ENCODE assay signal across 7 cellular contexts in the genomic region with DNA sequence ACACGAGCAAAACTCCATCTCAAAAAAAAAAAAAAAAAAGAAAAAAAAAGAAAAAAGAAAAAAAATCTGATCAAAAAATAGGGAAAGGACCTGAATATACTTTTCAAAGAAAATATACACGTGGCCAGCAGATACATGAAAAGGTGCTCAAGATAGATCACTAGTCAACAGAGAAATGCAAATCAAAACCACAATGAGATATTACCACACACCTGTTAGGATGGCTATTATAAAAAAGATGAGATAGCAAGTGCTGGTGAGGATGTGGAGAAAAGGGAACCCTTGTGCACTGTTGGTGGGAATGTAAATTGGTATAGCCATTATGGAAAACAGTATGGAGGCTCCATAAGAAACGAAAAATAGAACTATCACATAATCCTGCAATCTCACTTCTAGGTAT.
ATAC-seq and TF ChIP-seq lines count a peak whose summit lies in the region.
"Not testable (repeated sequence)": the region's sequence is repeated elsewhere in the genome, so short reads cannot be mapped to it uniquely, and the experiment has no call there.

No MANE protein-coding gene starts in this region.

- peaks cover 18% of the 10 kb centered on the region for H4K20me1 ChIP-seq in OCI-LY3 (ENCODE audit: insufficient read depth, low read length)

- not testable (repeated sequence) for H3K9ac ChIP-seq in OCI-LY3 (ENCODE audit: low read length)

- H3K4me3 ChIP-seq in OCI-LY3 (ENCODE audit: low read length): not testable (repeated sequence)

- H3K4me2 ChIP-seq in OCI-LY3 (ENCODE audit: low read length): peak overlapping the region; percentile 22; the same call in 1 of the 2 replicates

- not testable (repeated sequence) for H3K79me2 ChIP-seq in OCI-LY3 (ENCODE audit: low read length)

- H3K36me3 ChIP-seq in OCI-LY3 (replicated peaks; ENCODE audit: low read depth, low read length): peaks cover 13% of the 10 kb centered on the region

- peaks cover 13% of the 10 kb centered on the region; the same call in 1 of the 2 replicates for H3K27me3 ChIP-seq in OCI-LY3 (ENCODE audit: low read depth, low read length)

- not testable (repeated sequence) for TF ChIP-seq CTCF in OCI-LY3 (IDR thresholded peaks at IDR 0.05; ENCODE audit: low read depth, low read length)

- not testable (repeated sequence) for H3K27ac ChIP-seq in OCI-LY3 (ENCODE audit: low read length)

- peaks cover 29% of the 10 kb centered on the region for H3K4me1 ChIP-seq in OCI-LY3 (ENCODE audit: low read length)

- not testable (repeated sequence) for H3K9me3 ChIP-seq in OCI-LY3 (ENCODE audit: insufficient read depth, low read length)

- peak; percentile 76 for ATAC-seq in GM18511 (IDR thresholded peaks at IDR 0.05; ENCODE audit: unreplicated experiment)
- peak; percentile 76 for ATAC-seq in GM19328 (IDR thresholded peaks at IDR 0.05; ENCODE audit: unreplicated experiment)
- ATAC-seq in GM21515 (IDR thresholded peaks at IDR 0.05; ENCODE audit: unreplicated experiment): peak; percentile 78
- ATAC-seq in HG02678 (IDR thresholded peaks at IDR 0.05; ENCODE audit: unreplicated experiment): peak; percentile 79
- peak; percentile 69 for ATAC-seq in HG03060 (IDR thresholded peaks at IDR 0.05; ENCODE audit: low read depth, unreplicated experiment)
- peak; percentile 89 for ATAC-seq in HG03439 (IDR thresholded peaks at IDR 0.05; ENCODE audit: unreplicated experiment)

- not testable (repeated sequence) for H2AFZ ChIP-seq in OCI-LY3 (ENCODE audit: low read depth, low read length)
